12 cellular contexts compared by ENCODE assay signal in genomic region chr19:4362871-4363545, GRCh38. TPM values are rescaled to one million over a fixed set of nuclear protein-coding genes. Genes with fewer than 3 reads are reported as not detected.
DNase-seq lines count a peak whose midpoint lies in the region; ATAC-seq, FAIRE-seq and TF ChIP-seq lines count a peak whose summit lies in the region.
"Had no signal": no experiment of that assay in that cellular context is flagged by ENCODE, and none has a peak within 500 bp of the region (broad histone marks: within the 10 kb centered on the region; RNA-seq: fewer than 3 reads in every experiment).

No MANE protein-coding gene starts in this region.

- no peak for FAIRE-seq in RCC 7860 (lab: Jason Lieb, UNC)

- intact Hi-C loops in upper lobe of right lung (cut with DNase I) = no loop called here

- H3K9me3 ChIP-seq in upper lobe of right lung = no peaks in the 10 kb centered on the region
- H3K9me3 ChIP-seq: adrenal gland, suprapubic skin had no signal

- H3K27ac Mint-ChIP-seq in stimulated activated naive CD8-positive, alpha-beta T cell treated with anti-CD3 and anti-CD28 coated beads, Interleukin-15, amount 100 ng/mL, for 72 hours = no peak overlapping the region
- H3K27ac Mint-ChIP-seq in type B pancreatic cell = no peak overlapping the region
- H3K27ac Mint-ChIP-seq: CD8-positive, alpha-beta memory T cell had no signal

- DNase-seq in stimulated activated naive CD8-positive, alpha-beta T cell treated with anti-CD3 and anti-CD28 coated beads, Interleukin-15, amount 100 ng/mL, for 72 hours = no peak
- DNase-seq in stimulated activated naive CD8-positive, alpha-beta T cell treated with anti-CD3 and anti-CD28 coated beads, Interleukin-15, Interleukin-2, amounts not matched to agents 100 U/mL and 50 U/mL, for 24 hours = no peak
- peak; percentile 8 for DNase-seq in RCC 7860 (ENCODE audit: low spot score)
- DNase-seq in fibroblast of pulmonary artery (ENCODE audit: low read depth) = no peak
- no peak for DNase-seq in type B pancreatic cell (ENCODE audit: extremely low spot score, unreplicated experiment)
- no peak for DNase-seq in stimulated activated CD4-positive, alpha-beta T cell treated with anti-CD3 and anti-CD28 coated beads, Interleukin-12 subunit alpha, Interleukin-12 subunit beta, amount 100 ng/mL, for 4 hours
- no peak for DNase-seq in upper lobe of right lung
- DNase-seq: activated CD4-positive, alpha-beta T cell treated with anti-CD3 and anti-CD28 coated beads for 1 hour; CD8-positive, alpha-beta memory T cell had no signal

- peak; percentile 16 for TF ChIP-seq CTCF in fibroblast of pulmonary artery (IDR thresholded peaks at IDR 0.05; ENCODE audit: low read length, missing control alignments)
- TF ChIP-seq CTCF in type B pancreatic cell (conservative IDR thresholded peaks at IDR 0.05) = peak; percentile 24
- TF ChIP-seq CTCF in upper lobe of right lung (IDR thresholded peaks at IDR 0.05) = no peak

- H3K4me1 ChIP-seq in upper lobe of right lung = peaks cover 6% of the 10 kb centered on the region

- no peaks in the 10 kb centered on the region for H3K27me3 Mint-ChIP-seq in stimulated activated naive CD8-positive, alpha-beta T cell treated with anti-CD3 and anti-CD28 coated beads, Interleukin-15, amount 100 ng/mL, for 72 hours
- no peaks in the 10 kb centered on the region for H3K27me3 Mint-ChIP-seq in type B pancreatic cell
- H3K27me3 Mint-ChIP-seq: CD8-positive, alpha-beta memory T cell had no signal

- H3K36me3 ChIP-seq in upper lobe of right lung = peaks cover 76% of the 10 kb centered on the region

- no peaks in the 10 kb centered on the region for H3K27me3 ChIP-seq in upper lobe of right lung
- H3K27me3 ChIP-seq: adrenal gland, suprapubic skin had no signal

- ATAC-seq in stimulated activated naive CD8-positive, alpha-beta T cell treated with anti-CD3 and anti-CD28 coated beads, Interleukin-15, amount 100 ng/mL, for 72 hours = peak; percentile 29
- ATAC-seq in stimulated activated naive CD8-positive, alpha-beta T cell treated with anti-CD3 and anti-CD28 coated beads, Interleukin-15, Interleukin-2, amounts not matched to agents 100 U/mL and 50 U/mL, for 24 hours = no peak
- ATAC-seq in upper lobe of right lung (no peak), GM19324 (IDR thresholded peaks at IDR 0.05; ENCODE audit: low FRiP score, unreplicated experiment) (no peak)

- no peak overlapping the region for H3K4me3 Mint-ChIP-seq in stimulated activated naive CD8-positive, alpha-beta T cell treated with anti-CD3 and anti-CD28 coated beads, Interleukin-15, amount 100 ng/mL, for 72 hours
- no peak overlapping the region for H3K4me3 Mint-ChIP-seq in type B pancreatic cell
- H3K4me3 Mint-ChIP-seq: CD8-positive, alpha-beta memory T cell had no signal

- H3K4me3 ChIP-seq in fibroblast of pulmonary artery (replicated peaks; ENCODE audit: low read depth, low read length) = no peak overlapping the region
- no peak overlapping the region for H3K4me3 ChIP-seq in upper lobe of right lung
- H3K4me3 ChIP-seq: adrenal gland, suprapubic skin had no signal

- no peaks in the 10 kb centered on the region for H3K9me3 Mint-ChIP-seq in stimulated activated naive CD8-positive, alpha-beta T cell treated with anti-CD3 and anti-CD28 coated beads, Interleukin-15, amount 100 ng/mL, for 72 hours
- no peaks in the 10 kb centered on the region for H3K9me3 Mint-ChIP-seq in type B pancreatic cell
- H3K9me3 Mint-ChIP-seq: CD8-positive, alpha-beta memory T cell had no signal

- no peak overlapping the region for H3K27ac ChIP-seq in upper lobe of right lung
- H3K27ac ChIP-seq: suprapubic skin had no signal

- peaks cover 18% of the 10 kb centered on the region for H3K4me1 Mint-ChIP-seq in stimulated activated naive CD8-positive, alpha-beta T cell treated with anti-CD3 and anti-CD28 coated beads, Interleukin-15, amount 100 ng/mL, for 72 hours
- H3K4me1 Mint-ChIP-seq in type B pancreatic cell (ENCODE audit: unreplicated experiment) = peaks cover 4% of the 10 kb centered on the region

- no peaks in the 10 kb centered on the region for H3K36me3 Mint-ChIP-seq in type B pancreatic cell

RNA-seq across cellular contexts. Expression of gene MPND, which starts 19.6 kb away (rescaled TPM):
- total RNA-seq in type B pancreatic cell (ENCODE audit: low replicate concordance) (43.5 and 43.6 TPM in 2 replicates), upper lobe of right lung (29.3 TPM)

RNA-seq across cellular contexts. Expression of gene STAP2, which starts 24.4 kb away (rescaled TPM):
- total RNA-seq in type B pancreatic cell (ENCODE audit: low replicate concordance) = 42.5 and 96.9 TPM in 2 replicates
- 16.1 TPM for total RNA-seq in upper lobe of right lung

RNA-seq across cellular contexts. Expression of gene SH3GL1, which starts 37.3 kb away (rescaled TPM):
- 74.4 and 87.2 TPM in 2 replicates for total RNA-seq in type B pancreatic cell (ENCODE audit: low replicate concordance)
- total RNA-seq in upper lobe of right lung = 47.6 TPM

RNA-seq across cellular contexts. Expression of gene CHAF1A, which starts 39.4 kb away (rescaled TPM):
- total RNA-seq in type B pancreatic cell (ENCODE audit: low replicate concordance) (25.7 and 46.3 TPM in 2 replicates), upper lobe of right lung (10.8 TPM)

RNA-seq across cellular contexts. Expression of gene FSD1, which starts 58.6 kb away (rescaled TPM):
- total RNA-seq in type B pancreatic cell (ENCODE audit: low replicate concordance) = 4.8 and 26.3 TPM in 2 replicates
- total RNA-seq in upper lobe of right lung = 1.5 TPM
- total RNA-seq: suprapubic skin had no signal
